Comparison of ENCODE assay signal across 10 cellular contexts in genomic region chr19:40797166-40797962, GRCh38. TPM values are rescaled to one million over a fixed set of nuclear protein-coding genes. Genes with fewer than 3 reads are reported as not detected.
DNase-seq lines count a peak whose midpoint lies in the region; ATAC-seq, FAIRE-seq and TF ChIP-seq lines count a peak whose summit lies in the region.
"Had no signal": no experiment of that assay in that cellular context is flagged by ENCODE, and none has a peak within 500 bp of the region (broad histone marks: within the 10 kb centered on the region; RNA-seq: fewer than 3 reads in every experiment).

No MANE protein-coding gene starts in this region.

- TF ChIP-seq EP300 in GM12878 (IDR thresholded peaks at IDR 0.05; ENCODE audit: borderline replicate concordance in 1 of 2, control insufficient read depth in 1 of 2, low read depth in 2 of 2, low read length in 2 of 2): no peak
- TF ChIP-seq EP300 in upper lobe of left lung (IDR thresholded peaks at IDR 0.05): no peak

- peaks cover 47% of the 10 kb centered on the region for H3K4me1 Mint-ChIP-seq in activated naive CD4-positive, alpha-beta T cell treated with anti-CD3 and anti-CD28 coated beads for 36 hours (ENCODE audit: low read depth)

- peak overlapping the region; percentile 66; the same call in 1 of the 2 replicates for H3K4me3 ChIP-seq in GM12878
- H3K4me3 ChIP-seq in mucosa of stomach (ENCODE audit: low read length): no peak overlapping the region
- H3K4me3 ChIP-seq in upper lobe of left lung: peak overlapping the region in 2 of 4 donors; percentile 97 to 99

- peaks cover 31% of the 10 kb centered on the region for H3K79me2 ChIP-seq in GM12878 (ENCODE audit: control insufficient read depth, insufficient read depth, low read length)

- POLR2A ChIA-PET in GM12878 (lab: Charles Lee): interaction anchor here (0.6 to 4.3 kb wide), 3 partner anchors 19 to 48 kb away, joined by 3 to 83 read pairs (median 19); partner anchors contain the start of genes ACTMAP, RAB4B and SNRPA

- no peak for TF ChIP-seq RAD21 in GM12878 (IDR thresholded peaks at IDR 0.05; ENCODE audit: insufficient read depth, low read depth, low read length)

- no peaks in the 10 kb centered on the region for H3K27me3 Mint-ChIP-seq in activated naive CD4-positive, alpha-beta T cell treated with anti-CD3 and anti-CD28 coated beads for 36 hours (ENCODE audit: low read depth)

- peak overlapping the region; percentile 46 for H3K4me2 ChIP-seq in GM12878 (ENCODE audit: control insufficient read depth, insufficient read depth)

- in situ Hi-C loops in GM12878 (cut with MboI): no loop called here

- H3K36me3 ChIP-seq in GM12878 (ENCODE audit: control insufficient read depth in 2 of 2, insufficient read depth in 2 of 2, low read length in 1 of 2) (peaks cover 3 to 11% of the 10 kb centered on the region in 2 experiments; a peak in 3 of 4 replicates), mucosa of stomach (ENCODE audit: control insufficient read depth, insufficient read depth, low read length) (no peaks in the 10 kb centered on the region), upper lobe of left lung (peaks cover 4 to 30% (median 14%) of the 10 kb centered on the region in 4 donors)

- no peak for FAIRE-seq in GM12878 (lab: Jason Lieb, UNC)
- FAIRE-seq: colon had no signal

- no peak for TF ChIP-seq POLR2A in GM12878 (IDR thresholded peaks at IDR 0.05; ENCODE audit: low read depth, low read length)
- TF ChIP-seq POLR2A in upper lobe of left lung (IDR thresholded peaks at IDR 0.05): no peak

- CTCF ChIA-PET in activated naive CD4-positive, alpha-beta T cell treated with anti-CD3 and anti-CD28 coated beads for 36 hours (lab: Charles Lee): interaction anchor here (0.6 to 1.6 kb wide), 3 partner anchors 10 to 333 kb away, joined by 3 read pairs; no protein-coding TSS in a partner anchor
- CTCF ChIA-PET in GM12878 (lab: Yijun Ruan, JAX): interaction anchor here (1.4 to 3.2 kb wide), 6 partner anchors 9 to 47 kb away, joined by 7 to 50 read pairs (median 8); partner anchors contain the start of genes ACTMAP, RAB4B and SNRPA

- ATAC-seq in GM12878: no peak
- no peak for ATAC-seq in upper lobe of left lung (ENCODE audit: low FRiP score in 2 of 2)

- no peaks in the 10 kb centered on the region for H3K9me3 ChIP-seq in GM12878 (replicated peaks; ENCODE audit: control insufficient read depth, insufficient read depth, low read length)
- no peaks in the 10 kb centered on the region for H3K9me3 ChIP-seq in mucosa of stomach (ENCODE audit: control insufficient read depth, low read length)
- no peaks in the 10 kb centered on the region for H3K9me3 ChIP-seq in upper lobe of left lung
- H3K9me3 ChIP-seq: mucosa of descending colon had no signal

- H2AFZ ChIP-seq in GM12878 (ENCODE audit: control insufficient read depth, low read depth, low read length): no peak overlapping the region

- TF ChIP-seq CTCF in GM12878 (IDR thresholded peaks at IDR 0.05 in 2 of 3, conservative IDR thresholded peaks at IDR 0.05 in 1 of 3; ENCODE audit: control insufficient read depth in 2 of 3, extremely low read depth in 1 of 3, insufficient read depth in 1 of 3, low read depth in 3 of 3, low read length in 3 of 3): no peak
- TF ChIP-seq CTCF in upper lobe of left lung (IDR thresholded peaks at IDR 0.05): no peak

- H3K27ac ChIP-seq in GM12878 (ENCODE audit: control insufficient read depth, insufficient read depth): peak overlapping the region; percentile 68
- peak overlapping the region; percentile 85 to 99 (median 93) for H3K27ac ChIP-seq in upper lobe of left lung

- WGBS in GM12878 (ENCODE audit: insufficient coverage, insufficient replicate concordance, low lambda C conversion rate, missing lambda C conversion rate): 93% methylated on average over 14 of the region's 14 CpGs
- WGBS in upper lobe of left lung, 2 donors: 97 to 98% methylated on average over 12 to 14 of the region's 14 CpGs

- H3K4me1 ChIP-seq in GM12878 (ENCODE audit: control insufficient read depth, insufficient read depth, low read length) (peaks cover 29% of the 10 kb centered on the region), mucosa of stomach (ENCODE audit: control insufficient read depth, insufficient read depth, low read length) (peaks cover 38% of the 10 kb centered on the region), upper lobe of left lung (peaks cover 32 to 44% (median 40%) of the 10 kb centered on the region in 4 donors)

- H3K27ac Mint-ChIP-seq in activated naive CD4-positive, alpha-beta T cell treated with anti-CD3 and anti-CD28 coated beads for 36 hours: peak overlapping the region; percentile 97

- H4K20me1 ChIP-seq in GM12878 (ENCODE audit: control insufficient read depth, insufficient read depth): peaks cover 7% of the 10 kb centered on the region

- H3K27me3 ChIP-seq in GM12878 (replicated peaks in 1 of 2; ENCODE audit: control insufficient read depth in 2 of 2, insufficient read depth in 2 of 2, low read length in 1 of 2) (no peaks in the 10 kb centered on the region), mucosa of stomach (ENCODE audit: control insufficient read depth, insufficient read depth, low read length) (no peaks in the 10 kb centered on the region), upper lobe of left lung (no peaks in the 10 kb centered on the region)

- no peak for DNase-seq in activated naive CD4-positive, alpha-beta T cell treated with anti-CD3 and anti-CD28 coated beads for 36 hours
- DNase-seq in activated naive CD4-positive, alpha-beta T cell (lab: John Stamatoyannopoulos, UW): no peak
- no peak for DNase-seq in GM12878 (ENCODE audit: low read depth, low spot score)
- DNase-seq in upper lobe of left lung: no peak
- no peak for DNase-seq in NCI-H1105 (lab: John Stamatoyannopoulos, UW)
- no peak for DNase-seq in NCI-H2227 (lab: John Stamatoyannopoulos, UW; ENCODE audit: unreplicated experiment)
- no peak for DNase-seq in occipital lobe (lab: John Stamatoyannopoulos, UW)

- no peaks in the 10 kb centered on the region for H3K9me3 Mint-ChIP-seq in activated naive CD4-positive, alpha-beta T cell treated with anti-CD3 and anti-CD28 coated beads for 36 hours

- H3K9ac ChIP-seq in GM12878 (ENCODE audit: control insufficient read depth, insufficient read depth, low read length) (peak overlapping the region; percentile 56; the same call in 1 of the 2 replicates), mucosa of stomach (ENCODE audit: low read length) (peak overlapping the region; percentile 49)

- intact Hi-C loops in activated naive CD4-positive, alpha-beta T cell treated with anti-CD3 and anti-CD28 coated beads for 36 hours (cut with micrococcal nuclease): loop anchor here (5.0 kb wide), 2 partner anchors 355 to 450 kb away; partner anchors contain the start of genes C19orf47, PLD3 and SERTAD3
- intact Hi-C loops in GM12878 (cut with micrococcal nuclease; ENCODE audit: unreplicated experiment): no loop called here

- peaks cover 18% of the 10 kb centered on the region for H3K36me3 Mint-ChIP-seq in activated naive CD4-positive, alpha-beta T cell treated with anti-CD3 and anti-CD28 coated beads for 36 hours (ENCODE audit: low read depth)

- SMC1A ChIA-PET in GM12878 (lab: Charles Lee; ENCODE audit: uncharacterized antibody, unreplicated experiment): interaction anchor here (0.7 to 5.3 kb wide), 7 partner anchors 10 to 136 kb away, joined by 3 to 39 read pairs (median 5); partner anchors contain the start of genes ACTMAP, RAB4B and SNRPA

- H3K4me3 Mint-ChIP-seq in activated naive CD4-positive, alpha-beta T cell treated with anti-CD3 and anti-CD28 coated beads for 36 hours: peak overlapping the region; percentile 92

- no TSS peak for BruUV-seq in GM12878 (replicated peaks; lab: Mats Ljungman, UMichigan)

- RAD21 ChIA-PET in GM12878 (lab: Charles Lee; ENCODE audit: unreplicated experiment): interaction anchor here (1.2 to 4.6 kb wide), 6 partner anchors 10 to 52 kb away, joined by 4 to 56 read pairs (median 10); partner anchors contain the start of genes ACTMAP, RAB4B and SNRPA

RNA-seq across cellular contexts. Expression of gene EGLN2, which starts 1.6 kb away (rescaled TPM):
- total RNA-seq in activated naive CD4-positive, alpha-beta T cell treated with anti-CD3 and anti-CD28 coated beads for 36 hours: 10 to 100 TPM; 80.0 to 83.7 TPM
- total RNA-seq in GM12878 (2013; cell fraction: nucleolus; rRNA removed): 57.7 and 67.3 TPM in 2 replicates
- 80.9 and 91.8 TPM in 2 replicates for total RNA-seq in GM12878 (2014; rRNA removed)
- 57.7 and 62.5 TPM in 2 replicates for total RNA-seq in GM12878 (2014; rRNA removed; fragmentation: Illumina TruSeq; extraction: Trizol)
- total RNA-seq in GM12878 (2021): 89.3 and 90.9 TPM in 2 replicates
- 21.1 TPM for polyA plus RNA-seq in GM12878 (2011; ENCODE audit: low read depth)
- polyA plus RNA-seq in GM12878 (2011; rRNA removed): 20.1 and 35.1 TPM in 2 replicates
- 50.5 and 76.9 TPM in 2 replicates for polyA plus RNA-seq in GM12878 (2011; cell fraction: cytosol; rRNA removed)
- polyA plus RNA-seq in GM12878 (2011; cell fraction: nucleus; rRNA removed): 87.9 and 107 TPM in 2 replicates
- 47.4 and 50.4 TPM in 2 replicates for polyA plus RNA-seq in GM12878 (2012)
- 20.3 and 49.6 TPM in 2 replicates for polyA plus RNA-seq in GM12878 (2014; fragmentation: Illumina TruSeq; extraction: Trizol)
- polyA plus RNA-seq in GM12878 (2014; fragmentation: Nextera tagmentation; extraction: Ambion mirVana): 10 to 100 TPM in 1 of 2 experiments, 1 to 10 TPM in 1; 8.6 to 34.9 TPM
- 88.6 and 94.4 TPM in 2 replicates for polyA plus RNA-seq in GM12878 (2014; rRNA removed)
- 10 to 100 TPM; 71.1 to 93.0 TPM for polyA plus RNA-seq in GM12878 (2016; fragmentation: Nextera tagmentation; extraction: Ambion mirVana)
- 28.0 and 58.9 TPM in 2 replicates for polyA minus RNA-seq in GM12878 (2011; rRNA and poly(A)+ RNA removed)
- 25.8 and 29.5 TPM in 2 replicates for polyA minus RNA-seq in GM12878 (2011; cell fraction: cytosol; rRNA and poly(A)+ RNA removed)
- 23.2 and 46.2 TPM in 2 replicates for polyA minus RNA-seq in GM12878 (2011; cell fraction: nucleus; rRNA and poly(A)+ RNA removed)
- 100 to 1,000 TPM; 170 to 353 (median 211) TPM for total RNA-seq in upper lobe of left lung
- total RNA-seq in occipital lobe: 46.9 TPM

RNA-seq across cellular contexts. Expression of gene RAB4B, which starts 19.3 kb away (rescaled TPM):
- total RNA-seq in activated naive CD4-positive, alpha-beta T cell treated with anti-CD3 and anti-CD28 coated beads for 36 hours: 10 to 100 TPM; 40.0 to 40.3 TPM
- 5.2 and 5.7 TPM in 2 replicates for total RNA-seq in GM12878 (2013; cell fraction: nucleolus; rRNA removed)
- 27.8 and 30.4 TPM in 2 replicates for total RNA-seq in GM12878 (2014; rRNA removed)
- 9.8 and 11.5 TPM in 2 replicates for total RNA-seq in GM12878 (2014; rRNA removed; fragmentation: Illumina TruSeq; extraction: Trizol)
- total RNA-seq in GM12878 (2021): 32.9 and 38.2 TPM in 2 replicates
- 11.8 TPM for polyA plus RNA-seq in GM12878 (2011; ENCODE audit: low read depth)
- polyA plus RNA-seq in GM12878 (2011; rRNA removed): 14.9 and 25.1 TPM in 2 replicates
- 40.3 and 56.5 TPM in 2 replicates for polyA plus RNA-seq in GM12878 (2011; cell fraction: cytosol; rRNA removed)
- 38.3 and 42.5 TPM in 2 replicates for polyA plus RNA-seq in GM12878 (2011; cell fraction: nucleus; rRNA removed)
- polyA plus RNA-seq in GM12878 (2012): 26.6 and 31.5 TPM in 2 replicates
- 3.5 and 13.7 TPM in 2 replicates for polyA plus RNA-seq in GM12878 (2014; fragmentation: Illumina TruSeq; extraction: Trizol)
- polyA plus RNA-seq in GM12878 (2014; fragmentation: Nextera tagmentation; extraction: Ambion mirVana): 1 to 10 TPM in 1 of 2 experiments, under 1 TPM in 1; 0.60 to 3.2 TPM
- 43.1 and 51.5 TPM in 2 replicates for polyA plus RNA-seq in GM12878 (2014; rRNA removed)
- 10 to 100 TPM; 47.9 to 50.0 TPM for polyA plus RNA-seq in GM12878 (2016; fragmentation: Nextera tagmentation; extraction: Ambion mirVana)
- 10.3 and 16.6 TPM in 2 replicates for polyA minus RNA-seq in GM12878 (2011; rRNA and poly(A)+ RNA removed)
- 3.3 and 6.8 TPM in 2 replicates for polyA minus RNA-seq in GM12878 (2011; cell fraction: cytosol; rRNA and poly(A)+ RNA removed)
- polyA minus RNA-seq in GM12878 (2011; cell fraction: nucleus; rRNA and poly(A)+ RNA removed): 4.6 and 5.7 TPM in 2 replicates
- total RNA-seq in upper lobe of left lung: 10 to 100 TPM; 39.9 to 78.5 (median 58.6) TPM
- total RNA-seq in occipital lobe: 8.6 TPM

RNA-seq across cellular contexts. Expression of gene MIA, which starts 22.0 kb away (rescaled TPM):
- not detected for total RNA-seq in activated naive CD4-positive, alpha-beta T cell treated with anti-CD3 and anti-CD28 coated beads for 36 hours
- total RNA-seq in GM12878 (2013; cell fraction: nucleolus; rRNA removed): 2.6 and 3.0 TPM in 2 replicates
- 0.33 and 0.40 TPM in 2 replicates for total RNA-seq in GM12878 (2014; rRNA removed)
- not detected in 2 replicates for total RNA-seq in GM12878 (2014; rRNA removed; fragmentation: Illumina TruSeq; extraction: Trizol)
- total RNA-seq in GM12878 (2021): 0.92 TPM in 1 of 2 replicates, not detected in the other
- not detected for polyA plus RNA-seq in GM12878 (2011; ENCODE audit: low read depth)
- 0.16 and 0.39 TPM in 2 replicates for polyA plus RNA-seq in GM12878 (2011; rRNA removed)
- polyA plus RNA-seq in GM12878 (2011; cell fraction: cytosol; rRNA removed): 0.52 TPM in 1 of 2 replicates, not detected in the other
- 0.63 and 1.2 TPM in 2 replicates for polyA plus RNA-seq in GM12878 (2011; cell fraction: nucleus; rRNA removed)
- 0.49 and 0.74 TPM in 2 replicates for polyA plus RNA-seq in GM12878 (2012)
- polyA plus RNA-seq in GM12878 (2014; fragmentation: Illumina TruSeq; extraction: Trizol): not detected in 2 replicates
- polyA plus RNA-seq in GM12878 (2014; fragmentation: Nextera tagmentation; extraction: Ambion mirVana): 1 to 10 TPM; 1.4 to 1.6 TPM
- 0.36 TPM in 1 of 2 replicates, not detected in the other for polyA plus RNA-seq in GM12878 (2014; rRNA removed)
- polyA plus RNA-seq in GM12878 (2016; fragmentation: Nextera tagmentation; extraction: Ambion mirVana): 1 to 10 TPM; 1.6 to 2.7 TPM
- polyA minus RNA-seq in GM12878 (2011; rRNA and poly(A)+ RNA removed): not detected in 2 replicates
- polyA minus RNA-seq in GM12878 (2011; cell fraction: cytosol; rRNA and poly(A)+ RNA removed): not detected in 2 replicates
- polyA minus RNA-seq in GM12878 (2011; cell fraction: nucleus; rRNA and poly(A)+ RNA removed): 0.97 TPM in 1 of 2 replicates, not detected in the other
- total RNA-seq in upper lobe of left lung: 1 to 10 TPM in 3 of 6 donors, not detected in 3; 1.2 to 5.2 (median 2.1) TPM
- total RNA-seq in occipital lobe: not detected

RNA-seq across cellular contexts. Expression of gene SNRPA, which starts 46.4 kb away (rescaled TPM):
- 100 to 1,000 TPM; 264 to 312 TPM for total RNA-seq in activated naive CD4-positive, alpha-beta T cell treated with anti-CD3 and anti-CD28 coated beads for 36 hours
- 37.6 and 39.8 TPM in 2 replicates for total RNA-seq in GM12878 (2013; cell fraction: nucleolus; rRNA removed)
- 260 and 299 TPM in 2 replicates for total RNA-seq in GM12878 (2014; rRNA removed)
- total RNA-seq in GM12878 (2014; rRNA removed; fragmentation: Illumina TruSeq; extraction: Trizol): 130 and 137 TPM in 2 replicates
- total RNA-seq in GM12878 (2021): 186 and 196 TPM in 2 replicates
- 42.1 TPM for polyA plus RNA-seq in GM12878 (2011; ENCODE audit: low read depth)
- 115 and 219 TPM in 2 replicates for polyA plus RNA-seq in GM12878 (2011; rRNA removed)
- polyA plus RNA-seq in GM12878 (2011; cell fraction: cytosol; rRNA removed): 158 and 310 TPM in 2 replicates
- 351 and 467 TPM in 2 replicates for polyA plus RNA-seq in GM12878 (2011; cell fraction: nucleus; rRNA removed)
- 117 and 145 TPM in 2 replicates for polyA plus RNA-seq in GM12878 (2012)
- 164 and 166 TPM in 2 replicates for polyA plus RNA-seq in GM12878 (2014; fragmentation: Illumina TruSeq; extraction: Trizol)
- 10 to 100 TPM; 14.8 to 32.8 TPM for polyA plus RNA-seq in GM12878 (2014; fragmentation: Nextera tagmentation; extraction: Ambion mirVana)
- 297 and 367 TPM in 2 replicates for polyA plus RNA-seq in GM12878 (2014; rRNA removed)
- 100 to 1,000 TPM; 241 to 257 TPM for polyA plus RNA-seq in GM12878 (2016; fragmentation: Nextera tagmentation; extraction: Ambion mirVana)
- 181 and 241 TPM in 2 replicates for polyA minus RNA-seq in GM12878 (2011; rRNA and poly(A)+ RNA removed)
- 81.0 and 81.1 TPM in 2 replicates for polyA minus RNA-seq in GM12878 (2011; cell fraction: cytosol; rRNA and poly(A)+ RNA removed)
- polyA minus RNA-seq in GM12878 (2011; cell fraction: nucleus; rRNA and poly(A)+ RNA removed): 63.2 and 95.8 TPM in 2 replicates
- 10 to 100 TPM; 32.4 to 90.1 (median 55.3) TPM for total RNA-seq in upper lobe of left lung
- total RNA-seq in occipital lobe: 17.0 TPM

RNA-seq across cellular contexts. Expression of gene ACTMAP, which starts 47.1 kb away (rescaled TPM):
- 10 to 100 TPM; 23.0 to 25.0 TPM for total RNA-seq in activated naive CD4-positive, alpha-beta T cell treated with anti-CD3 and anti-CD28 coated beads for 36 hours
- total RNA-seq in GM12878 (2013; cell fraction: nucleolus; rRNA removed): 5.8 and 6.1 TPM in 2 replicates
- 2.9 and 5.4 TPM in 2 replicates for total RNA-seq in GM12878 (2014; rRNA removed)
- 2.3 and 3.0 TPM in 2 replicates for total RNA-seq in GM12878 (2014; rRNA removed; fragmentation: Illumina TruSeq; extraction: Trizol)
- total RNA-seq in GM12878 (2021): 22.9 and 26.2 TPM in 2 replicates
- 8.6 TPM for polyA plus RNA-seq in GM12878 (2011; ENCODE audit: low read depth)
- polyA plus RNA-seq in GM12878 (2011; rRNA removed): 4.0 and 10.0 TPM in 2 replicates
- polyA plus RNA-seq in GM12878 (2011; cell fraction: cytosol; rRNA removed): 14.0 and 17.0 TPM in 2 replicates
- polyA plus RNA-seq in GM12878 (2011; cell fraction: nucleus; rRNA removed): 39.1 and 41.7 TPM in 2 replicates
- 18.6 and 20.0 TPM in 2 replicates for polyA plus RNA-seq in GM12878 (2012)
- polyA plus RNA-seq in GM12878 (2014; fragmentation: Illumina TruSeq; extraction: Trizol): 15.5 and 15.7 TPM in 2 replicates
- polyA plus RNA-seq in GM12878 (2014; fragmentation: Nextera tagmentation; extraction: Ambion mirVana): 1 to 10 TPM; 4.7 to 8.2 TPM
- polyA plus RNA-seq in GM12878 (2014; rRNA removed): 12.2 and 13.3 TPM in 2 replicates
- polyA plus RNA-seq in GM12878 (2016; fragmentation: Nextera tagmentation; extraction: Ambion mirVana): 10 to 100 TPM; 16.1 to 20.8 TPM
- 7.2 and 10.9 TPM in 2 replicates for polyA minus RNA-seq in GM12878 (2011; rRNA and poly(A)+ RNA removed)
- 11.7 and 13.5 TPM in 2 replicates for polyA minus RNA-seq in GM12878 (2011; cell fraction: cytosol; rRNA and poly(A)+ RNA removed)
- polyA minus RNA-seq in GM12878 (2011; cell fraction: nucleus; rRNA and poly(A)+ RNA removed): 4.5 and 7.3 TPM in 2 replicates
- 10 to 100 TPM; 16.0 to 28.4 (median 21.5) TPM for total RNA-seq in upper lobe of left lung
- 0.31 TPM for total RNA-seq in occipital lobe
